In genomic region chr20:1669304-1669703, GRCh38 we compare ENCODE assay signal across 17 cellular contexts. TPM values are rescaled to one million over a fixed set of nuclear protein-coding genes. Genes with fewer than 3 reads are reported as not detected.
A peak's percentile ranks its signal among the peaks of the same experiment; 100 is the strongest.
DNase-seq lines count a peak whose midpoint lies in the region; ATAC-seq, FAIRE-seq and TF ChIP-seq lines count a peak whose summit lies in the region.
"Had no signal": no experiment of that assay in that cellular context is flagged by ENCODE, and none has a peak within 500 bp of the region (broad histone marks: within the 10 kb centered on the region; RNA-seq: fewer than 3 reads in every experiment).

No MANE protein-coding gene starts in this region.

- no peaks in the 10 kb centered on the region for H3K27me3 Mint-ChIP-seq in activated CD4-positive, alpha-beta T cell treated with anti-CD3 and anti-CD28 coated beads, Interleukin-2, amount 10 ng/mL, durations not matched to agents 7 days and 5 days
- peaks cover 0 to 5% (median 2%) of the 10 kb centered on the region in 3 donors for H3K27me3 Mint-ChIP-seq in immature natural killer cell (ENCODE audit: low read depth in 3 of 3)

- H3K4me3 ChIP-seq in brain microvascular endothelial cell (ENCODE audit: low read depth, low read length) (no peak overlapping the region), gastrocnemius medialis (no peak overlapping the region), kidney (ENCODE audit: low read length in 2 of 2) (no peak overlapping the region)
- H3K4me3 ChIP-seq: tibial nerve had no signal

- H3K4me1 ChIP-seq in gastrocnemius medialis (no peaks in the 10 kb centered on the region), kidney (ENCODE audit: control insufficient read depth in 1 of 2, insufficient read depth in 1 of 2, low read depth in 1 of 2, low read length in 2 of 2) (no peaks in the 10 kb centered on the region)
- H3K4me1 ChIP-seq: tibial nerve had no signal

- DNase-seq in activated CD4-positive, alpha-beta T cell treated with anti-CD3 and anti-CD28 coated beads, Interleukin-2, amount 10 ng/mL, durations not matched to agents 7 days and 5 days, result no peak
- no peak for DNase-seq in activated CD4-positive, alpha-beta T cell treated with anti-CD3 and anti-CD28 coated beads for 1 hour
- DNase-seq in HEK293T (ENCODE audit: extremely low spot score), result peak; percentile 13
- DNase-seq in brain microvascular endothelial cell, result peak; percentile 51
- no peak for DNase-seq in gastrocnemius medialis
- DNase-seq in kidney, result no peak
- DNase-seq in immature natural killer cell, result no peak
- no peak for DNase-seq in NCI-H526 (lab: John Stamatoyannopoulos, UW)
- DNase-seq: effector CD8-positive, alpha-beta T cell; NCI-H187 treated with DMSO at 0.1 percent for 48 hours; NCI-H748 treated with DMSO at 0.1 percent for 48 hours; SIG-M5 had no signal

- intact Hi-C loops in gastrocnemius medialis (cut with DNase I; ENCODE audit: low total_unique reads), result no loop called here
- intact Hi-C loops in kidney (cut with DNase I), result no loop called here

- H3K36me3 ChIP-seq in brain microvascular endothelial cell (replicated peaks) (no peaks in the 10 kb centered on the region), gastrocnemius medialis (no peaks in the 10 kb centered on the region), kidney (ENCODE audit: control insufficient read depth in 1 of 2, insufficient read depth in 2 of 2, low read length in 2 of 2) (no peaks in the 10 kb centered on the region)
- H3K36me3 ChIP-seq: tibial nerve had no signal

- peaks cover 90% of the 10 kb centered on the region for H3K4me1 Mint-ChIP-seq in activated CD4-positive, alpha-beta T cell treated with anti-CD3 and anti-CD28 coated beads, Interleukin-2, amount 10 ng/mL, durations not matched to agents 7 days and 5 days
- peaks cover 17 to 31% of the 10 kb centered on the region in 2 donors for H3K4me1 Mint-ChIP-seq in immature natural killer cell

- no peak overlapping the region for H3K4me3 Mint-ChIP-seq in activated CD4-positive, alpha-beta T cell treated with anti-CD3 and anti-CD28 coated beads, Interleukin-2, amount 10 ng/mL, durations not matched to agents 7 days and 5 days
- no peak overlapping the region for H3K4me3 Mint-ChIP-seq in immature natural killer cell

- H3K27me3 ChIP-seq in brain microvascular endothelial cell (replicated peaks) (no peaks in the 10 kb centered on the region), gastrocnemius medialis (no peaks in the 10 kb centered on the region)
- H3K27me3 ChIP-seq: tibial nerve had no signal

- ATAC-seq in gastrocnemius medialis, result peak in 1 of 2 donors; percentile 47

- TF ChIP-seq POLR2A in gastrocnemius medialis (IDR thresholded peaks at IDR 0.05), result no peak

- TF ChIP-seq CTCF in brain microvascular endothelial cell (IDR thresholded peaks at IDR 0.05; ENCODE audit: low read depth, low read length, missing control alignments) (peak; percentile 14), gastrocnemius medialis (IDR thresholded peaks at IDR 0.05 in 4 of 5, conservative IDR thresholded peaks at IDR 0.05 in 1 of 5) (no peak), kidney (IDR thresholded peaks at IDR 0.05; ENCODE audit: borderline replicate concordance, extremely low read depth, insufficient read depth) (no peak)

- peaks cover 13% of the 10 kb centered on the region for H3K9me3 Mint-ChIP-seq in activated CD4-positive, alpha-beta T cell treated with anti-CD3 and anti-CD28 coated beads, Interleukin-2, amount 10 ng/mL, durations not matched to agents 7 days and 5 days
- H3K9me3 Mint-ChIP-seq in immature natural killer cell, result no peaks in the 10 kb centered on the region

- no peak overlapping the region for H3K9ac ChIP-seq in kidney (ENCODE audit: low read length in 2 of 2)
- H3K9ac ChIP-seq: KMS-11 had no signal

- CTCF ChIA-PET in activated CD4-positive, alpha-beta T cell treated with anti-CD3 and anti-CD28 coated beads, Interleukin-2, amount 10 ng/mL, durations not matched to agents 7 days and 5 days (lab: Charles Lee), result interaction anchor here (1.8 kb wide), 1 partner anchor 8 kb away, joined by 7 read pairs; no protein-coding TSS in a partner anchor
- CTCF ChIA-PET in HEK293T (lab: Yijun Ruan, JAX), result no interaction called here

- in situ Hi-C loops in brain microvascular endothelial cell (cut with HindIII; ENCODE audit: low pct_ligation_motif_present, low sequenced_read_pairs), result no loop called here
- in situ Hi-C loops in gastrocnemius medialis (cut with MboI; ENCODE audit: low sequenced_read_pairs in 4 of 4), result no loop called here

- H3K27ac Mint-ChIP-seq in activated CD4-positive, alpha-beta T cell treated with anti-CD3 and anti-CD28 coated beads, Interleukin-2, amount 10 ng/mL, durations not matched to agents 7 days and 5 days, result peak overlapping the region; percentile 56
- H3K27ac Mint-ChIP-seq in immature natural killer cell, result no peak overlapping the region

- POLR2A ChIA-PET in activated CD4-positive, alpha-beta T cell treated with anti-CD3 and anti-CD28 coated beads, Interleukin-2, amount 10 ng/mL, durations not matched to agents 7 days and 5 days (lab: Charles Lee), result no interaction called here
- POLR2A ChIA-PET in HEK293T (lab: Yijun Ruan, JAX), result no interaction called here

- peaks cover 31% of the 10 kb centered on the region for H3K36me3 Mint-ChIP-seq in activated CD4-positive, alpha-beta T cell treated with anti-CD3 and anti-CD28 coated beads, Interleukin-2, amount 10 ng/mL, durations not matched to agents 7 days and 5 days (ENCODE audit: low read depth)
- no peaks in the 10 kb centered on the region for H3K36me3 Mint-ChIP-seq in immature natural killer cell

- H3K9me3 ChIP-seq in gastrocnemius medialis (no peaks in the 10 kb centered on the region), kidney (ENCODE audit: control insufficient read depth in 1 of 2, low read length in 2 of 2) (no peaks in the 10 kb centered on the region)
- H3K9me3 ChIP-seq: tibial nerve had no signal

- FAIRE-seq in kidney (lab: Jason Lieb, UNC), result no peak
- FAIRE-seq: frontal cortex, TTC549 had no signal

- H3K27ac ChIP-seq in brain microvascular endothelial cell (no peak overlapping the region), gastrocnemius medialis (peak overlapping the region; percentile 24 to 60 (median 42)), kidney (ENCODE audit: low read depth in 2 of 2, low read length in 2 of 2) (no peak overlapping the region)
- H3K27ac ChIP-seq: KMS-11, tibial nerve had no signal

TF ChIP-seq in HEK293T, 16 proteins besides CTCF, POLR2A, EP300 and RAD21:
- TF ChIP-seq BHLHE40 (IDR thresholded peaks at IDR 0.05; ENCODE audit: borderline replicate concordance), result no peak
- TF ChIP-seq FOXM1 (IDR thresholded peaks at IDR 0.05; ENCODE audit: borderline replicate concordance), result no peak
- no peak for TF ChIP-seq TARDBP (IDR thresholded peaks at IDR 0.05)
- no peak for TF ChIP-seq SUZ12 (IDR thresholded peaks at IDR 0.05)
- no peak for TF ChIP-seq SP1 (IDR thresholded peaks at IDR 0.05)
- no peak for TF ChIP-seq FOXK2 (IDR thresholded peaks at IDR 0.05)
- TF ChIP-seq ZNF384 (IDR thresholded peaks at IDR 0.05), result no peak
- no peak for TF ChIP-seq LEF1 (IDR thresholded peaks at IDR 0.05; ENCODE audit: borderline replicate concordance)
- no peak for TF ChIP-seq ARNT (IDR thresholded peaks at IDR 0.05)
- no peak for TF ChIP-seq ELF4 (IDR thresholded peaks at IDR 0.05)
- TF ChIP-seq PKNOX1 (IDR thresholded peaks at IDR 0.05), result no peak

RNA-seq across cellular contexts. Expression of gene SIRPG, which starts 11.7 kb away (rescaled TPM):
- 10 to 100 TPM; 82.6 to 90.1 TPM for total RNA-seq in activated CD4-positive, alpha-beta T cell treated with anti-CD3 and anti-CD28 coated beads, Interleukin-2, amount 10 ng/mL, durations not matched to agents 7 days and 5 days
- not detected for total RNA-seq in gastrocnemius medialis
- total RNA-seq in kidney, result 2.5 TPM
- polyA plus RNA-seq in kidney (ENCODE audit: insufficient read depth, low read depth, low replicate concordance), result not detected
- polyA plus RNA-seq in immature natural killer cell, result 10 to 100 TPM in 1 of 3 donors, 1 to 10 TPM in 2; 5.5 to 14.7 (median 6.3) TPM
- total RNA-seq: frontal cortex had no signal
- polyA plus RNA-seq: keratinocyte had no signal

RNA-seq across cellular contexts. Expression of gene SIRPB1, which starts 49.5 kb away (rescaled TPM):
- 1 to 10 TPM; 3.6 to 4.5 TPM for total RNA-seq in activated CD4-positive, alpha-beta T cell treated with anti-CD3 and anti-CD28 coated beads, Interleukin-2, amount 10 ng/mL, durations not matched to agents 7 days and 5 days
- 1 to 10 TPM in 2 of 4 donors, under 1 TPM in 1, not detected in 1; 0.20 to 4.4 (median 1.8) TPM for total RNA-seq in gastrocnemius medialis
- 8.2 TPM for total RNA-seq in kidney
- polyA plus RNA-seq in kidney (ENCODE audit: insufficient read depth, low read depth, low replicate concordance), result 0.58 TPM
- polyA plus RNA-seq in immature natural killer cell, result 1 to 10 TPM in 2 of 3 donors, under 1 TPM in 1; 0.50 to 1.8 (median 1.7) TPM
- polyA plus RNA-seq: keratinocyte had no signal

Comparison
In these comparisons a context has a peak if more than half of its experiments do, and no peak if none do; other contexts are left out.
1. DNase-seq: peak in HEK293T (single experiment) and brain microvascular endothelial cell (single experiment); none in activated CD4-positive, alpha-beta T cell treated with anti-CD3 and anti-CD28 coated beads, Interleukin-2, amount 10 ng/mL, durations not matched to agents 7 days and 5 days (single experiment), activated CD4-positive, alpha-beta T cell treated with anti-CD3 and anti-CD28 coated beads for 1 hour (single experiment), gastrocnemius medialis (0 of 2), kidney (single experiment), immature natural killer cell (0 of 3) and NCI-H526 (0 of 2).
2. H3K27ac ChIP-seq: peak in gastrocnemius medialis (4 of 4); none in brain microvascular endothelial cell (single experiment) and kidney (0 of 2).
3. RNA of gene SIRPG, which starts 11.7 kb away (total RNA-seq): 82.6 to 90.1 TPM in activated CD4-positive, alpha-beta T cell treated with anti-CD3 and anti-CD28 coated beads, Interleukin-2, amount 10 ng/mL, durations not matched to agents 7 days and 5 days; 2.5 TPM in kidney (single experiment) and not detected in gastrocnemius medialis; every median in the first group is over 10 times any median in the second.